17 cellular contexts compared by ENCODE assay signal in genomic region chr4:65589331-65589730, GRCh38.
"Had no signal": no experiment of that assay in that cellular context is flagged by ENCODE, and none has a peak within 500 bp of the region (broad histone marks: within the 10 kb centered on the region; RNA-seq: fewer than 3 reads in every experiment).

No MANE protein-coding gene starts in this region.

- H3K4me1 Mint-ChIP-seq: activated CD4-positive, alpha-beta T cell treated with anti-CD3 and anti-CD28 coated beads, Interleukin-2, amount 10 ng/mL, durations not matched to agents 24 days and 14 days; activated naive CD4-positive, alpha-beta T cell treated with anti-CD3 and anti-CD28 coated beads, Interleukin-2, amount 50 U/mL, for 24 hours; naive thymus-derived CD4-positive, alpha-beta T cell; stimulated activated naive CD8-positive, alpha-beta T cell treated with anti-CD3 and anti-CD28 coated beads, Interleukin-15, amount 100 ng/mL, for 72 hours had no signal

- H3K27ac Mint-ChIP-seq: activated CD4-positive, alpha-beta T cell treated with anti-CD3 and anti-CD28 coated beads, Interleukin-2, amount 10 ng/mL, durations not matched to agents 24 days and 14 days; activated CD8-positive, alpha-beta T cell treated with anti-CD3 and anti-CD28 coated beads, Interleukin-2, amount 10 ng/mL, durations not matched to agents 7 days and 5 days; activated naive CD4-positive, alpha-beta T cell treated with anti-CD3 and anti-CD28 coated beads, Interleukin-2, amount 50 U/mL, for 24 hours; naive thymus-derived CD4-positive, alpha-beta T cell; stimulated activated naive CD8-positive, alpha-beta T cell treated with anti-CD3 and anti-CD28 coated beads, Interleukin-15, amount 100 ng/mL, for 72 hours had no signal

- H3K4me1 ChIP-seq: adrenal gland, left ventricle myocardium inferior, right lobe of liver, upper lobe of left lung had no signal

- H3K79me2 ChIP-seq: hepatocyte had no signal

- H3K4me2 ChIP-seq: hepatocyte had no signal

- DNase-seq: activated CD4-positive, alpha-beta T cell treated with anti-CD3 and anti-CD28 coated beads, Interleukin-2, amount 10 ng/mL, durations not matched to agents 24 days and 14 days; activated CD4-positive, CD25-positive, alpha-beta regulatory T cell; activated CD8-positive, alpha-beta memory T cell treated with anti-CD3 and anti-CD28 coated beads, Interleukin-2, amount 50 U/mL, for 4 hours; activated CD8-positive, alpha-beta T cell treated with anti-CD3 and anti-CD28 coated beads, Interleukin-2, amount 10 ng/mL, durations not matched to agents 7 days and 5 days; activated effector memory CD4-positive, alpha-beta T cell treated with anti-CD3 and anti-CD28 coated beads, Interleukin-2, amount 50 U/mL, for 16 hours; activated T-cell treated with anti-CD3 and anti-CD28 coated beads, Interleukin-2, amount 50 U/mL, for 48 hours; adrenal gland; caudate nucleus; left ventricle myocardium inferior; mucosa of descending colon; naive thymus-derived CD4-positive, alpha-beta T cell; nucleus accumbens; right lobe of liver; stimulated activated naive CD8-positive, alpha-beta T cell treated with anti-CD3 and anti-CD28 coated beads, Interleukin-15, amount 100 ng/mL, for 72 hours; upper lobe of left lung had no signal

- H3K4me3 Mint-ChIP-seq: activated CD4-positive, alpha-beta T cell treated with anti-CD3 and anti-CD28 coated beads, Interleukin-2, amount 10 ng/mL, durations not matched to agents 24 days and 14 days; activated CD8-positive, alpha-beta T cell treated with anti-CD3 and anti-CD28 coated beads, Interleukin-2, amount 10 ng/mL, durations not matched to agents 7 days and 5 days; activated naive CD4-positive, alpha-beta T cell treated with anti-CD3 and anti-CD28 coated beads, Interleukin-2, amount 50 U/mL, for 24 hours; naive thymus-derived CD4-positive, alpha-beta T cell; stimulated activated naive CD8-positive, alpha-beta T cell treated with anti-CD3 and anti-CD28 coated beads, Interleukin-15, amount 100 ng/mL, for 72 hours had no signal

- H2AFZ ChIP-seq: hepatocyte had no signal

- H3K9me3 ChIP-seq: adrenal gland, left ventricle myocardium inferior, mucosa of descending colon, right lobe of liver, upper lobe of left lung had no signal

- H3K9me3 Mint-ChIP-seq: activated CD4-positive, alpha-beta T cell treated with anti-CD3 and anti-CD28 coated beads, Interleukin-2, amount 10 ng/mL, durations not matched to agents 24 days and 14 days had no signal

- H3K36me3 Mint-ChIP-seq: activated naive CD4-positive, alpha-beta T cell treated with anti-CD3 and anti-CD28 coated beads, Interleukin-2, amount 50 U/mL, for 24 hours; naive thymus-derived CD4-positive, alpha-beta T cell had no signal

- H3K27ac ChIP-seq: adrenal gland, hepatocyte, left ventricle myocardium inferior, right lobe of liver, upper lobe of left lung had no signal

- H3K36me3 ChIP-seq: adrenal gland, left ventricle myocardium inferior, right lobe of liver, upper lobe of left lung had no signal

- H3K27me3 ChIP-seq: adrenal gland, hepatocyte, right lobe of liver, upper lobe of left lung had no signal

- H3K4me3 ChIP-seq: adrenal gland, hepatocyte, left ventricle myocardium inferior, mucosa of descending colon, right lobe of liver, upper lobe of left lung had no signal

- ATAC-seq: activated CD8-positive, alpha-beta T cell treated with anti-CD3 and anti-CD28 coated beads, Interleukin-2, amount 10 ng/mL, durations not matched to agents 7 days and 5 days; mucosa of descending colon; naive thymus-derived CD4-positive, alpha-beta T cell; right lobe of liver; stimulated activated naive CD8-positive, alpha-beta T cell treated with anti-CD3 and anti-CD28 coated beads, Interleukin-15, amount 100 ng/mL, for 72 hours had no signal

- H3K27me3 Mint-ChIP-seq: activated CD4-positive, alpha-beta T cell treated with anti-CD3 and anti-CD28 coated beads, Interleukin-2, amount 10 ng/mL, durations not matched to agents 24 days and 14 days; activated naive CD4-positive, alpha-beta T cell treated with anti-CD3 and anti-CD28 coated beads, Interleukin-2, amount 50 U/mL, for 24 hours; naive thymus-derived CD4-positive, alpha-beta T cell; stimulated activated naive CD8-positive, alpha-beta T cell treated with anti-CD3 and anti-CD28 coated beads, Interleukin-15, amount 100 ng/mL, for 72 hours had no signal
